20 cellular contexts compared by ENCODE assay signal in genomic region chr11:21426931-21427330, GRCh38.
"Had no signal": no experiment of that assay in that cellular context is flagged by ENCODE, and none has a peak within 500 bp of the region (broad histone marks: within the 10 kb centered on the region; RNA-seq: fewer than 3 reads in every experiment).

No MANE protein-coding gene starts in this region.

- H3K27ac ChIP-seq: RWPE1 had no signal

- ATAC-seq: HepG2, Panc1, PC-3 had no signal

- DNase-seq: IMR-90; Kasumi-1; KG1; NCI-H1092 treated with DMSO at 0.1 percent for 48 hours; NCI-H1436; NCI-H1694 treated with DMSO at 0.1 percent for 48 hours; NCI-H1930; NCI-H2081; NCI-H2107; NCI-H2227 treated with DMSO at 0.1 percent for 48 hours; NCI-H526; NCI-H748 treated with DMSO at 0.1 percent for 48 hours; NK-92 treated with Interleukin-12 subunit alpha and Interleukin-12 subunit beta, amount 100 ng/mL, for 24 hours; PC-3; SHP77; SK-N-SH; SW 1271 had no signal

- H3K9me3 ChIP-seq: SK-N-SH had no signal
